In the genomic region with DNA sequence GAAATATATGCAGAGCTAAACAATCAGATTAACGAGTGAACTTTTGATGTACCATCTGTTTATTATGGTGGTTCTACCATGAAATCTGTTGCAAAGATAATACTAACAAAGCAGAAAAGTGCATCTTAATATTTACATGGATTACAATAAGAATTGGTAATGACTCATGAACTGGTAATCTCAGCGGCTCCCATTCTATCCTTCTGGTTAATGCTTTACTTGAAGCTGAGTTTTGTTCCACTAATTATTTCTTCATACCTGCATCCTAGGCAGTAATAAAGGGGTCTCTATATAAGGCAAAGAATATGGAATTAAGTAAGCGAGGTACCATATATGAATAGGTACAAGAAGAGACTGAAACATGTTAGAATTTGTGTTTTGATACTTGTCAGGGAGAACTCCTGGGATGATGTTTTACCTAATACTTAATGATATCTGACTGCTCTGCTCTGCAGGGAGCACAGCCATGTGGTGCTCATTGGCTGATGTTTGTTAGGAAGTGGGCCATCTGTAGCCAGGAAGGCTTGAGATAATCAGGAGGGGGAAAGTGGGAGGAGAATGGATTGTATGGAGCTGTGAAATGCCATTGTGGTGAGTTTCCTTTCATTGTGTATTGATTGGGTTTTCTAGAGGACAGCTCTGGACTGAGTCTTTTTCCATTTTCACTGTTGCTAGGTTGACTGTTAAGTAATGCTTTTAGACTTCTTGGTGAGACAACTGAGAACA, we compare ENCODE assay signal across 9 cellular contexts. TPM values are rescaled to one million over a fixed set of nuclear protein-coding genes. Genes with fewer than 3 reads are reported as not detected.
DNase-seq lines count a peak whose midpoint lies in the region; ATAC-seq and TF ChIP-seq lines count a peak whose summit lies in the region.
"Had no signal": no experiment of that assay in that cellular context is flagged by ENCODE, and none has a peak within 500 bp of the region (broad histone marks: within the 10 kb centered on the region; RNA-seq: fewer than 3 reads in every experiment).

No MANE protein-coding gene starts in this region.

- no peaks in the 10 kb centered on the region for H3K36me3 ChIP-seq in GM23248 (ENCODE audit: low read depth)
- no peaks in the 10 kb centered on the region for H3K36me3 ChIP-seq in PC-9 (ENCODE audit: low read depth)
- no peaks in the 10 kb centered on the region for H3K36me3 ChIP-seq in trophoblast cell (ENCODE audit: control insufficient read depth in 1 of 2, insufficient read depth in 2 of 2, low read length in 2 of 2)

- in situ Hi-C loops in GM23248 (cut with MboI), result no loop called here

- no peak overlapping the region for H4K12ac ChIP-seq in trophoblast cell (ENCODE audit: low read depth, low read length)

- intact Hi-C loops in PC-9 (cut with micrococcal nuclease; ENCODE audit: unreplicated experiment), result no loop called here

- no peaks in the 10 kb centered on the region for H3K27me3 ChIP-seq in GM23248 (replicated peaks; ENCODE audit: insufficient read depth)
- no peaks in the 10 kb centered on the region for H3K27me3 ChIP-seq in PC-9 (ENCODE audit: insufficient read depth, low read depth)
- no peaks in the 10 kb centered on the region for H3K27me3 ChIP-seq in trophoblast cell (ENCODE audit: insufficient read depth, low read length)

- H2AFZ ChIP-seq in GM23248, result 0 out of 2 replicates have a peak overlapping the region, but pooled peaks have one; percentile 24
- H2AFZ ChIP-seq in PC-9, result no peak overlapping the region
- no peak overlapping the region for H2AFZ ChIP-seq in trophoblast cell (ENCODE audit: insufficient read depth, low read length, poor library complexity)

- H3K9me3 ChIP-seq in GM23248 (ENCODE audit: low read depth) (no peaks in the 10 kb centered on the region), PC-9 (ENCODE audit: insufficient read depth, low read depth) (no peaks in the 10 kb centered on the region; the same call in 1 of the 2 replicates), trophoblast cell (ENCODE audit: insufficient read depth, low read depth, low read length) (no peaks in the 10 kb centered on the region)

- 89 to 91% methylated on average over 3 of the region's 3 CpGs for WGBS in GM23248 (ENCODE audit: low coverage in 1 of 2, low lambda C conversion rate in 2 of 2, missing lambda C conversion rate in 2 of 2), 2 experiments
- WGBS in trophoblast cell (ENCODE audit: extremely low coverage, insufficient coverage, insufficient read length), result no CpG with 5 or more reads among the region's 3 CpGs

- peak overlapping the region; percentile 67 for H2BK12ac ChIP-seq in trophoblast cell (ENCODE audit: low read length)

- H3K4me2 ChIP-seq in GM23248 (ENCODE audit: unreplicated experiment) (no peak overlapping the region), PC-9 (peak overlapping the region; percentile 51), trophoblast cell (ENCODE audit: low read length) (no peak overlapping the region)

- H3K79me2 ChIP-seq in GM23248 (ENCODE audit: insufficient read depth), result no peaks in the 10 kb centered on the region
- H3K79me2 ChIP-seq in PC-9 (ENCODE audit: low read depth), result no peaks in the 10 kb centered on the region
- H3K79me2 ChIP-seq in trophoblast cell (ENCODE audit: control insufficient read depth, insufficient read depth, low read length, poor library complexity), result no peaks in the 10 kb centered on the region

- H4K20me1 ChIP-seq in GM23248 (ENCODE audit: insufficient read depth), result no peaks in the 10 kb centered on the region
- no peaks in the 10 kb centered on the region for H4K20me1 ChIP-seq in PC-9 (ENCODE audit: insufficient read depth)

- H3K79me1 ChIP-seq in trophoblast cell (ENCODE audit: low read length), result no peaks in the 10 kb centered on the region

- H3K23ac ChIP-seq in trophoblast cell (ENCODE audit: low read length), result no peak overlapping the region

- no peak for ATAC-seq in HG03571 (IDR thresholded peaks at IDR 0.05; ENCODE audit: unreplicated experiment)

- H3K4me1 ChIP-seq in GM23248 (ENCODE audit: insufficient read depth), result no peaks in the 10 kb centered on the region
- 0 out of 2 replicates have a peak, but pooled peaks cover 4% of the 10 kb centered on the region for H3K4me1 ChIP-seq in PC-9 (replicated peaks; ENCODE audit: insufficient read depth)
- H3K4me1 ChIP-seq in trophoblast cell (ENCODE audit: control insufficient read depth in 1 of 2, insufficient read depth in 2 of 2, low read length in 2 of 2), result peaks cover 3 to 4% of the 10 kb centered on the region in 2 experiments

- POLR2A ChIA-PET in PC-9 (lab: Charles Lee; ENCODE audit: unreplicated experiment), result no interaction called here

- peak; percentile 22 for DNase-seq in GM23248
- DNase-seq in PC-9, result no peak
- DNase-seq in fibroblast of mammary gland (ENCODE audit: low read depth), result peak; percentile 20
- peak in 1 of 2 donors; percentile 7 for DNase-seq in trophoblast cell
- DNase-seq in activated CD8-positive, alpha-beta memory T cell treated with anti-CD3 and anti-CD28 coated beads for 24 hours, result no peak
- no peak for DNase-seq in NCI-H2029 (lab: John Stamatoyannopoulos, UW)
- DNase-seq: activated naive CD4-positive, alpha-beta T cell treated with anti-CD3 and anti-CD28 coated beads for 36 hours; NCI-H226 had no signal

- H3K27ac ChIP-seq in GM23248, result no peak overlapping the region
- H3K27ac ChIP-seq in PC-9, result no peak overlapping the region
- peak overlapping the region; percentile 72 for H3K27ac ChIP-seq in trophoblast cell (ENCODE audit: low read depth, low read length)

- H3K4ac ChIP-seq in trophoblast cell (ENCODE audit: low read depth, low read length), result no peak overlapping the region

- no peaks in the 10 kb centered on the region for H3K9me2 ChIP-seq in GM23248 (ENCODE audit: insufficient read depth)
- no peaks in the 10 kb centered on the region for H3K9me2 ChIP-seq in PC-9 (ENCODE audit: insufficient read depth)

- no peak overlapping the region for H2AK5ac ChIP-seq in trophoblast cell (ENCODE audit: low read length)

- H2BK120ac ChIP-seq in trophoblast cell (ENCODE audit: insufficient read depth, low read length, poor library complexity), result no peak overlapping the region

- H3F3A ChIP-seq in GM23248 (ENCODE audit: insufficient read depth), result peaks cover 8% of the 10 kb centered on the region; the same call in 1 of the 2 replicates
- H3F3A ChIP-seq in PC-9 (ENCODE audit: insufficient read depth, low read depth), result no peaks in the 10 kb centered on the region

- no peak overlapping the region for H4K91ac ChIP-seq in trophoblast cell (ENCODE audit: low read depth, low read length)

- CTCF ChIA-PET in PC-9 (lab: Charles Lee), result no interaction called here

- H3K4me3 ChIP-seq in GM23248, result no peak overlapping the region
- H3K4me3 ChIP-seq in PC-9, result no peak overlapping the region
- no peak overlapping the region for H3K4me3 ChIP-seq in fibroblast of mammary gland (ENCODE audit: control insufficient read depth, low read depth, low read length)
- no peak overlapping the region for H3K4me3 ChIP-seq in trophoblast cell (ENCODE audit: low read depth, low read length)

- TF ChIP-seq CTCF in PC-9 (conservative IDR thresholded peaks at IDR 0.05) (no peak), fibroblast of mammary gland (conservative IDR thresholded peaks at IDR 0.05; ENCODE audit: control insufficient read depth, insufficient read depth, low read depth, low read length) (no peak)

- no peak overlapping the region for H3K9ac ChIP-seq in GM23248
- H3K9ac ChIP-seq in trophoblast cell (ENCODE audit: low read length), result no peak overlapping the region

- no TSS peak for BruUV-seq in PC-9 (replicated peaks; lab: Mats Ljungman, UMichigan)

- no peak overlapping the region for H2BK5ac ChIP-seq in trophoblast cell (ENCODE audit: low read depth, low read length, poor library complexity)

- H4K8ac ChIP-seq in trophoblast cell (ENCODE audit: low read depth, low read length), result no peak overlapping the region

- no peak overlapping the region for H3K18ac ChIP-seq in trophoblast cell (ENCODE audit: low read length)

- no peak overlapping the region for H3K14ac ChIP-seq in trophoblast cell (ENCODE audit: low read length)

RNA-seq across cellular contexts. Expression of a gene that starts 52.6 kb away (rescaled TPM):
- under 0.01 and 0.11 TPM in 2 replicates for total RNA-seq in GM23248 (2014; rRNA removed; shearing (Covaris generic))
- 0.13 and 0.43 TPM in 2 replicates for polyA plus RNA-seq in GM23248 (2016; fragmentation: Nextera tagmentation; extraction: Ambion mirVana)
- 1.6 TPM in 2 replicates for total RNA-seq in PC-9 (2021)
- 3.2 and 3.7 TPM in 2 replicates for polyA plus RNA-seq in trophoblast cell (2013)

Comparison
In these comparisons a context has a peak if more than half of its experiments do, and no peak if none do; other contexts are left out.
1. DNase-seq: peak in GM23248 (single experiment) and fibroblast of mammary gland (single experiment); none in PC-9 (0 of 2), activated CD8-positive, alpha-beta memory T cell treated with anti-CD3 and anti-CD28 coated beads for 24 hours (single experiment) and NCI-H2029 (single experiment).